Comparison of ENCODE assay signal across 10 cellular contexts in genomic region chr16:2178321-2179106, GRCh38. TPM values are rescaled to one million over a fixed set of nuclear protein-coding genes. Genes with fewer than 3 reads are reported as not detected.
A peak's percentile ranks its signal among the peaks of the same experiment; 100 is the strongest.
DNase-seq lines count a peak whose midpoint lies in the region; ATAC-seq and TF ChIP-seq lines count a peak whose summit lies in the region.
"Had no signal": no experiment of that assay in that cellular context is flagged by ENCODE, and none has a peak within 500 bp of the region (broad histone marks: within the 10 kb centered on the region; RNA-seq: fewer than 3 reads in every experiment).

No MANE protein-coding gene starts in this region.

- no peak overlapping the region for H3K27ac Mint-ChIP-seq in activated CD4-positive, alpha-beta memory T cell treated with anti-CD3 and anti-CD28 coated beads for 36 hours

- intact Hi-C loops in activated CD4-positive, alpha-beta memory T cell treated with anti-CD3 and anti-CD28 coated beads for 36 hours (cut with micrococcal nuclease): no loop called here

- TF ChIP-seq POLR2A in erythroblast (IDR thresholded peaks at IDR 0.05; ENCODE audit: low read length): no peak

- POLR2A ChIA-PET in HEK293T (lab: Yijun Ruan, JAX): interaction anchor here (0.9 kb wide), 1 partner anchor 16 kb away, joined by 3 read pairs; no protein-coding TSS in a partner anchor
- POLR2A ChIA-PET in activated CD4-positive, alpha-beta memory T cell treated with anti-CD3 and anti-CD28 coated beads for 36 hours (lab: Charles Lee): no interaction called here

- peaks cover 14% of the 10 kb centered on the region for H3K36me3 Mint-ChIP-seq in activated CD4-positive, alpha-beta memory T cell treated with anti-CD3 and anti-CD28 coated beads for 36 hours

- no peak overlapping the region for H3K4me3 Mint-ChIP-seq in activated CD4-positive, alpha-beta memory T cell treated with anti-CD3 and anti-CD28 coated beads for 36 hours

- CTCF ChIA-PET in HEK293T (lab: Yijun Ruan, JAX): no interaction called here
- CTCF ChIA-PET in activated CD4-positive, alpha-beta memory T cell treated with anti-CD3 and anti-CD28 coated beads for 36 hours (lab: Charles Lee): no interaction called here

- ATAC-seq in GM19467 (IDR thresholded peaks at IDR 0.05; ENCODE audit: unreplicated experiment) (no peak), GM21786 (IDR thresholded peaks at IDR 0.05; ENCODE audit: unreplicated experiment) (no peak)

- H3K27me3 Mint-ChIP-seq in activated CD4-positive, alpha-beta memory T cell treated with anti-CD3 and anti-CD28 coated beads for 36 hours: no peaks in the 10 kb centered on the region

- peak; percentile 98 for DNase-seq in HEK293T (ENCODE audit: extremely low spot score)
- peak; percentile 52 for DNase-seq in activated CD4-positive, alpha-beta memory T cell treated with anti-CD3 and anti-CD28 coated beads for 36 hours
- DNase-seq in erythroblast (lab: John Stamatoyannopoulos, UW): peak; percentile 71 to 73
- peak; percentile 31 to 45 for DNase-seq in stimulated activated CD4-positive, alpha-beta T cell treated with anti-CD3 and anti-CD28 coated beads, Interleukin-2, amount 100 ng/mL, for 24 hours
- no peak for DNase-seq in LoVo (ENCODE audit: low spot score)
- no peak for DNase-seq in NCI-H82 (lab: John Stamatoyannopoulos, UW)
- DNase-seq: NCI-H69 had no signal

- no peaks in the 10 kb centered on the region for H3K9me3 Mint-ChIP-seq in activated CD4-positive, alpha-beta memory T cell treated with anti-CD3 and anti-CD28 coated beads for 36 hours

- H3K4me1 Mint-ChIP-seq in activated CD4-positive, alpha-beta memory T cell treated with anti-CD3 and anti-CD28 coated beads for 36 hours (ENCODE audit: low read depth): no peaks in the 10 kb centered on the region

TF ChIP-seq in HEK293T, 16 proteins besides CTCF, POLR2A, EP300 and RAD21:
- TF ChIP-seq, protein P1, sequence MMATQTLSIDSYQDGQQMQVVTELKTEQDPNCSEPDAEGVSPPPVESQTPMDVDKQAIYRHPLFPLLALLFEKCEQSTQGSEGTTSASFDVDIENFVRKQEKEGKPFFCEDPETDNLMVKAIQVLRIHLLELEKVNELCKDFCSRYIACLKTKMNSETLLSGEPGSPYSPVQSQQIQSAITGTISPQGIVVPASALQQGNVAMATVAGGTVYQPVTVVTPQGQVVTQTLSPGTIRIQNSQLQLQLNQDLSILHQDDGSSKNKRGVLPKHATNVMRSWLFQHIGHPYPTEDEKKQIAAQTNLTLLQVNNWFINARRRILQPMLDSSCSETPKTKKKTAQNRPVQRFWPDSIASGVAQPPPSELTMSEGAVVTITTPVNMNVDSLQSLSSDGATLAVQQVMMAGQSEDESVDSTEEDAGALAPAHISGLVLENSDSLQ (IDR thresholded peaks at IDR 0.05): peak; percentile 33; the same call in 1 of the 2 replicates
- TF ChIP-seq SP1 (IDR thresholded peaks at IDR 0.05): peak; percentile 68; the same call in 1 of the 2 replicates
- no peak for TF ChIP-seq CTBP1 (IDR thresholded peaks at IDR 0.05; ENCODE audit: borderline replicate concordance)
- peak; percentile 50; the same call in 1 of the 2 replicates for TF ChIP-seq HDGF (IDR thresholded peaks at IDR 0.05; ENCODE audit: borderline replicate concordance)
- no peak for TF ChIP-seq ARNT (IDR thresholded peaks at IDR 0.05)
- TF ChIP-seq LEF1 (IDR thresholded peaks at IDR 0.05; ENCODE audit: borderline replicate concordance): no peak
- TF ChIP-seq BHLHE40 (IDR thresholded peaks at IDR 0.05; ENCODE audit: borderline replicate concordance): no peak
- no peak for TF ChIP-seq NFRKB (IDR thresholded peaks at IDR 0.05)

RNA-seq across cellular contexts. Expression of gene CASKIN1, which starts 17.9 kb away (rescaled TPM):
- under 1 TPM; 0.36 to 0.83 TPM for total RNA-seq in activated CD4-positive, alpha-beta memory T cell treated with anti-CD3 and anti-CD28 coated beads for 36 hours
- total RNA-seq: mononuclear cell had no signal

RNA-seq across cellular contexts. Expression of gene TRAF7, which starts 22.9 kb away (rescaled TPM):
- total RNA-seq in activated CD4-positive, alpha-beta memory T cell treated with anti-CD3 and anti-CD28 coated beads for 36 hours: 10 to 100 TPM; 77.1 to 80.3 TPM

RNA-seq across cellular contexts. Expression of gene MLST8, which starts 26.7 kb away (rescaled TPM):
- total RNA-seq in activated CD4-positive, alpha-beta memory T cell treated with anti-CD3 and anti-CD28 coated beads for 36 hours: 10 to 100 TPM; 49.7 to 50.4 TPM

RNA-seq across cellular contexts. Expression of gene RAB26, which starts 30.1 kb away (rescaled TPM):
- under 1 TPM in 1 of 2 experiments, not detected in 1; 0.33 TPM for total RNA-seq in activated CD4-positive, alpha-beta memory T cell treated with anti-CD3 and anti-CD28 coated beads for 36 hours
- total RNA-seq: mononuclear cell had no signal

RNA-seq across cellular contexts. Expression of gene BRICD5, which starts 32.1 kb away (rescaled TPM):
- total RNA-seq in activated CD4-positive, alpha-beta memory T cell treated with anti-CD3 and anti-CD28 coated beads for 36 hours: 1 to 10 TPM; 5.7 to 8.5 TPM

Comparison
In these comparisons a context has a peak if more than half of its experiments do, and no peak if none do; other contexts are left out.
1. DNase-seq: peak in HEK293T (single experiment), activated CD4-positive, alpha-beta memory T cell treated with anti-CD3 and anti-CD28 coated beads for 36 hours (single experiment), erythroblast (2 of 2) and stimulated activated CD4-positive, alpha-beta T cell treated with anti-CD3 and anti-CD28 coated beads, Interleukin-2, amount 100 ng/mL, for 24 hours (2 of 2); none in LoVo (single experiment) and NCI-H82 (single experiment).